In the genomic region with DNA sequence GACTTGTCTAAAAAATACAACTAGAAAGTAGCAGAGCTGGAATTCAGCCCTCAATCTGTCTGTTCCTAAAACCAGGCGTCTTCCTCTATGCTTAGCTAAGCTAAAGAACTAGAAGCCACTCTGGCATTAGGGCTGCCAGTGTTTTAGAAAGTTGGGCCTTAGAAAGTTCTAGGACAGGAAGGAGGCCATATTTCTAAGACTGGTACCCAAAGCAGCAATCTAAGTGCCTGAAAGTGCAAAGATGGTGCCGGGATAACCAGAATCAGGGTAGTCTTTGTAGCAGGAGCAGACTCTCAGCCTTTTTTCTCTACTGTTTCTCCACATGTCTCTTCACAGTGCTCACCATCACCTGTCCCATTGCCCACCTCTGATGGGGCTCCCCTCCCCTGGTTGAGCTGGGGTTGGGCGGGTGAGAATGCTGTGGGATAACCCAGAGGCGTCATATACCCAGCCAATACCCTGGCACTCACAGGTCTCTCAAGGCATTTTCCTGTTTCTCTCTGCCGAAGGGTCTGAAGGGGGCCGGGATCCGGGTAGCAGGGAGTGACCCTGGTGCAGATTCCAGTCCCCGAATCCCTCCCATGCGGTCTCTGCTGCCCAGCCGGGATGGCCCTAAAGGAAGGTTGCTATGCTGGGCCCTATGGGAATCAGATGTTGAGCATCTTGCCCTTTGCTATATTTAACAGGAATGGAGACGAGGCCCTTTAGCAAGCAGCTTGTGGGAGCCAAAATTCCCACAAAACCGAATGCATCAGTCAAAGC, we compare ENCODE assay signal across 9 cellular contexts. TPM values are rescaled to one million over a fixed set of nuclear protein-coding genes. Genes with fewer than 3 reads are reported as not detected.
A peak's percentile ranks its signal among the peaks of the same experiment; 100 is the strongest.
DNase-seq lines count a peak whose midpoint lies in the region; ATAC-seq, FAIRE-seq and TF ChIP-seq lines count a peak whose summit lies in the region.
"Had no signal": no experiment of that assay in that cellular context is flagged by ENCODE, and none has a peak within 500 bp of the region (broad histone marks: within the 10 kb centered on the region; RNA-seq: fewer than 3 reads in every experiment).

No MANE protein-coding gene starts in this region.

- intact Hi-C loops in CD4-positive, alpha-beta T cell (cut with DNase I, micrococcal nuclease) = loop anchor here (1.0 to 5.0 kb wide), 2 partner anchors 8 to 308 kb away; a partner anchor contains a TSS

- peak overlapping the region; percentile 93 for H3K27ac Mint-ChIP-seq in CD4-positive, alpha-beta T cell
- H3K27ac Mint-ChIP-seq in nephron progenitor cell = no peak overlapping the region

- no peak for DNase-seq in CD4-positive, alpha-beta T cell
- DNase-seq in caudate nucleus (lab: John Stamatoyannopoulos, UW) (no peak), nephron progenitor cell (no peak), HTR-8/SVneo (ENCODE audit: insufficient read length, low spot score) (no peak), foreskin fibroblast (no peak), GM03348 (ENCODE audit: low spot score) (no peak), GM10248 (ENCODE audit: extremely low spot score) (no peak)

- FAIRE-seq in HTR-8/SVneo (lab: Jason Lieb, UNC) = no peak

- no peak overlapping the region for H3K9ac ChIP-seq in HUES64 (ENCODE audit: low read depth, low read length)

- WGBS in HUES64 = 83% methylated on average over 12 of the region's 12 CpGs

- peak overlapping the region; percentile 94 for H3K4me3 Mint-ChIP-seq in CD4-positive, alpha-beta T cell
- H3K4me3 Mint-ChIP-seq in nephron progenitor cell = peak overlapping the region; percentile 84

- H3K4me3 ChIP-seq in HUES64 (ENCODE audit: low read length) (peak overlapping the region; percentile 66; the same call in 1 of the 2 replicates), foreskin fibroblast (ENCODE audit: low read depth in 1 of 2, low read length in 2 of 2) (no peak overlapping the region)

- peaks cover 36% of the 10 kb centered on the region for H3K36me3 Mint-ChIP-seq in CD4-positive, alpha-beta T cell (ENCODE audit: low read depth)
- peaks cover 3% of the 10 kb centered on the region for H3K36me3 Mint-ChIP-seq in nephron progenitor cell (ENCODE audit: low read depth)

- H3K27me3 Mint-ChIP-seq in CD4-positive, alpha-beta T cell = no peaks in the 10 kb centered on the region
- H3K27me3 Mint-ChIP-seq in nephron progenitor cell (ENCODE audit: low read depth, poor library complexity) = peaks cover 34% of the 10 kb centered on the region

- peaks cover 9% of the 10 kb centered on the region for H3K9me3 Mint-ChIP-seq in CD4-positive, alpha-beta T cell
- H3K9me3 Mint-ChIP-seq in nephron progenitor cell = peaks cover 11% of the 10 kb centered on the region

- peaks cover 84% of the 10 kb centered on the region for H3K4me1 Mint-ChIP-seq in CD4-positive, alpha-beta T cell (ENCODE audit: low read depth)
- H3K4me1 Mint-ChIP-seq in nephron progenitor cell = peaks cover 48% of the 10 kb centered on the region

- H3K36me3 ChIP-seq in HUES64 (ENCODE audit: insufficient read depth, low read length) = no peaks in the 10 kb centered on the region

- H3K9me3 ChIP-seq in CD4-positive, alpha-beta T cell (ENCODE audit: control insufficient read depth, low read length) = peaks cover 10% of the 10 kb centered on the region
- no peaks in the 10 kb centered on the region for H3K9me3 ChIP-seq in HUES64 (ENCODE audit: insufficient read depth, low read depth, low read length)

- ATAC-seq in CD4-positive, alpha-beta T cell (ENCODE audit: poor library complexity) = no peak

- TF ChIP-seq CTCF in CD4-positive, alpha-beta T cell (IDR thresholded peaks at IDR 0.05) = no peak
- TF ChIP-seq CTCF in nephron progenitor cell (IDR thresholded peaks at IDR 0.05) = no peak
- TF ChIP-seq CTCF in foreskin fibroblast (IDR thresholded peaks at IDR 0.05; ENCODE audit: low read depth, low read length) = no peak
- no peak for TF ChIP-seq CTCF in GM10248 (IDR thresholded peaks at IDR 0.05; ENCODE audit: control extremely low read depth, extremely low read depth, low read depth, missing control alignments)

- H3K27me3 ChIP-seq in CD4-positive, alpha-beta T cell (ENCODE audit: control insufficient read depth, insufficient read depth, low read length) = no peaks in the 10 kb centered on the region
- H3K27me3 ChIP-seq in HUES64 (ENCODE audit: insufficient read depth, low read length) = peaks cover 66% of the 10 kb centered on the region

- POLR2A ChIA-PET in CD4-positive, alpha-beta T cell (lab: Charles Lee) = interaction anchor here (0.6 to 7.7 kb wide), 9 partner anchors 9 to 307 kb away, joined by 3 to 104 read pairs (median 5); no protein-coding TSS in a partner anchor
- POLR2A ChIA-PET in GM10248 (lab: Yijun Ruan, JAX) = interaction anchor here (0.6 to 0.7 kb wide), 2 partner anchors 29 to 42 kb away, joined by 3 to 4 read pairs; no protein-coding TSS in a partner anchor

- peaks cover 12% of the 10 kb centered on the region for H3K4me1 ChIP-seq in HUES64 (ENCODE audit: insufficient read depth, low read length)

- peak overlapping the region; percentile 90 for H3K27ac ChIP-seq in CD4-positive, alpha-beta T cell (ENCODE audit: low read depth, low read length)
- no peak overlapping the region for H3K27ac ChIP-seq in HUES64 (ENCODE audit: low read depth, low read length)
- peak overlapping the region; percentile 80 for H3K27ac ChIP-seq in caudate nucleus (ENCODE audit: low read depth, low read length)

- CTCF ChIA-PET in CD4-positive, alpha-beta T cell (lab: Charles Lee) = interaction anchor here (1.5 to 2.2 kb wide), 2 partner anchors 12 to 86 kb away, joined by 5 to 6 read pairs; no protein-coding TSS in a partner anchor
- CTCF ChIA-PET in GM10248 (lab: Yijun Ruan, JAX) = interaction anchor here (0.9 to 2.1 kb wide), 6 partner anchors 28 to 85 kb away, joined by 3 to 9 read pairs (median 4); no protein-coding TSS in a partner anchor

RNA-seq across cellular contexts. Expression of a gene that starts 1.1 kb away (rescaled TPM):
- total RNA-seq in CD4-positive, alpha-beta T cell = 10 to 100 TPM; 42.3 to 44.6 TPM
- polyA plus RNA-seq in HUES64 (2013, experiment 1 of 2) = 0.55 TPM
- polyA plus RNA-seq in HUES64 (2013, experiment 2 of 2) = 1.6 TPM
- total RNA-seq: NCI-H460 had no signal
